12 cellular contexts compared by ENCODE assay signal in genomic region chr7:20112646-20113045, GRCh38.
"Had no signal": no experiment of that assay in that cellular context is flagged by ENCODE, and none has a peak within 500 bp of the region (broad histone marks: within the 10 kb centered on the region; RNA-seq: fewer than 3 reads in every experiment).

No MANE protein-coding gene starts in this region.

- H3K4me3 ChIP-seq: gastrocnemius medialis, heart left ventricle, lung, smooth muscle cell had no signal

- ATAC-seq: gastrocnemius medialis, heart left ventricle, right cardiac atrium had no signal

- H3K36me3 ChIP-seq: brain microvascular endothelial cell, gastrocnemius medialis, heart left ventricle had no signal

- H3K9me3 ChIP-seq: gastrocnemius medialis, heart left ventricle had no signal

- H3K27me3 ChIP-seq: brain microvascular endothelial cell, gastrocnemius medialis, heart left ventricle had no signal

- H3K27ac ChIP-seq: brain microvascular endothelial cell, gastrocnemius medialis, heart left ventricle had no signal

- DNase-seq: activated naive CD8-positive, alpha-beta T cell treated with anti-CD3 and anti-CD28 coated beads for 36 hours; brain microvascular endothelial cell; cortex of kidney; effector CD8-positive, alpha-beta T cell; gastrocnemius medialis; heart left ventricle; naive thymus-derived CD4-positive, alpha-beta T cell; occipital lobe; right cardiac atrium; stimulated activated naive CD8-positive, alpha-beta T cell treated with anti-CD3 and anti-CD28 coated beads, Interleukin-15, Interleukin-2, amounts not matched to agents 100 U/mL and 50 U/mL, for 24 hours had no signal

- H3K4me1 ChIP-seq: gastrocnemius medialis had no signal
